14 cellular contexts compared by ENCODE assay signal in genomic region chr3:76063019-76063418, GRCh38.
A peak's percentile ranks its signal among the peaks of the same experiment; 100 is the strongest.
DNase-seq lines count a peak whose midpoint lies in the region; ATAC-seq and TF ChIP-seq lines count a peak whose summit lies in the region.
"Had no signal": no experiment of that assay in that cellular context is flagged by ENCODE, and none has a peak within 500 bp of the region (broad histone marks: within the 10 kb centered on the region; RNA-seq: fewer than 3 reads in every experiment).

No MANE protein-coding gene starts in this region.

- H3K4me3 ChIP-seq in MG63 (no peak overlapping the region), choroid plexus epithelial cell (ENCODE audit: low read depth, low read length) (no peak overlapping the region), mesenchymal stem cell (ENCODE audit: insufficient read depth in 1 of 2, low read depth in 1 of 2, low read length in 2 of 2) (no peak overlapping the region)
- H3K4me3 ChIP-seq: right lobe of liver, stomach had no signal

- no peak overlapping the region for H3K18ac ChIP-seq in mesenchymal stem cell (ENCODE audit: low read depth in 1 of 2, low read length in 2 of 2)

- H3K9ac ChIP-seq in mesenchymal stem cell (ENCODE audit: low read length): no peak overlapping the region

- H3K79me1 ChIP-seq in mesenchymal stem cell (replicated peaks; ENCODE audit: low read length, poor library complexity, severe bottlenecking): no peaks in the 10 kb centered on the region

- H2BK15ac ChIP-seq in mesenchymal stem cell (ENCODE audit: low read depth, poor library complexity, severe bottlenecking): no peak overlapping the region

- ATAC-seq in HG03521 (IDR thresholded peaks at IDR 0.05; ENCODE audit: unreplicated experiment): no peak
- ATAC-seq: natural killer cell treated with Interleukin-12 subunit alpha and Interleukin-12 subunit beta and Interleukin-15 and Interleukin-18, amount 100 ng/mL, for 72 hours; right lobe of liver had no signal

- no peaks in the 10 kb centered on the region for H3K27me3 ChIP-seq in MG63
- H3K27me3 ChIP-seq in mesenchymal stem cell (ENCODE audit: control insufficient read depth in 1 of 2, insufficient read depth in 1 of 2, low read length in 2 of 2): no peaks in the 10 kb centered on the region
- H3K27me3 ChIP-seq: right lobe of liver, stomach had no signal

- H3K4me2 ChIP-seq in mesenchymal stem cell (ENCODE audit: low read length, poor library complexity, severe bottlenecking): no peak overlapping the region

- no peak overlapping the region for H3K4ac ChIP-seq in mesenchymal stem cell (ENCODE audit: low read depth in 1 of 2, low read length in 2 of 2)

- TF ChIP-seq CTCF in choroid plexus epithelial cell (conservative IDR thresholded peaks at IDR 0.05; ENCODE audit: low read depth, low read length): no peak
- TF ChIP-seq CTCF in GM10266 (IDR thresholded peaks at IDR 0.05; ENCODE audit: control insufficient read depth, insufficient read depth, low read depth, missing control alignments): no peak

- H2AFZ ChIP-seq in mesenchymal stem cell (ENCODE audit: low read depth, low read length): no peak overlapping the region

- H2BK5ac ChIP-seq in mesenchymal stem cell (ENCODE audit: low read depth, low read length, poor library complexity, severe bottlenecking): no peak overlapping the region

- no peak overlapping the region for H2BK12ac ChIP-seq in mesenchymal stem cell (ENCODE audit: low read length in 2 of 2)

- H3K4me1 ChIP-seq in mesenchymal stem cell (ENCODE audit: control insufficient read depth, insufficient read depth, low read depth, low read length): peaks cover 3% of the 10 kb centered on the region
- H3K4me1 ChIP-seq: right lobe of liver, stomach had no signal

- H4K91ac ChIP-seq in mesenchymal stem cell (ENCODE audit: low read length): no peak overlapping the region

- no peak overlapping the region for H3K14ac ChIP-seq in mesenchymal stem cell (ENCODE audit: low read length in 2 of 2)

- H3K9me3 ChIP-seq in MG63 (no peaks in the 10 kb centered on the region), mesenchymal stem cell (ENCODE audit: control insufficient read depth, low read length) (no peaks in the 10 kb centered on the region)
- H3K9me3 ChIP-seq: right lobe of liver had no signal

- no peak overlapping the region for H4K8ac ChIP-seq in mesenchymal stem cell (ENCODE audit: low read length)

- H2AK5ac ChIP-seq in mesenchymal stem cell (ENCODE audit: low read length, severe bottlenecking): no peak overlapping the region

- H3K27ac ChIP-seq in mesenchymal stem cell (ENCODE audit: low read length, poor library complexity, severe bottlenecking): no peak overlapping the region
- H3K27ac ChIP-seq: right lobe of liver, stomach had no signal

- 48% methylated on average over 3 of the region's 3 CpGs for WGBS in mesenchymal stem cell

- no peak overlapping the region for H2BK120ac ChIP-seq in mesenchymal stem cell (ENCODE audit: low read depth, low read length)

- H3K36me3 ChIP-seq in MG63 (no peaks in the 10 kb centered on the region), mesenchymal stem cell (ENCODE audit: control insufficient read depth in 1 of 2, insufficient read depth in 2 of 2, low read depth in 1 of 2, low read length in 2 of 2) (no peaks in the 10 kb centered on the region)
- H3K36me3 ChIP-seq: right lobe of liver, stomach had no signal

- no peak overlapping the region for H3K23ac ChIP-seq in mesenchymal stem cell (ENCODE audit: low read length in 2 of 2)

- peak; percentile 36 for DNase-seq in EH (ENCODE audit: low read depth)
- DNase-seq in MG63: peak; percentile 63
- DNase-seq in choroid plexus epithelial cell (ENCODE audit: low read depth): peak; percentile 90
- DNase-seq in mesenchymal stem cell: peak; percentile 59
- no peak for DNase-seq in effector CD4-positive, alpha-beta T cell
- no peak for DNase-seq in GM10266 (ENCODE audit: extremely low spot score)
- DNase-seq in T-helper 1 cell: no peak
- DNase-seq: activated CD4-positive, alpha-beta memory T cell treated with anti-CD3 and anti-CD28 coated beads for 36 hours; activated naive CD4-positive, alpha-beta T cell; cerebellar nuclear complex; right lobe of liver; stomach had no signal

Comparison
In these comparisons a context has a peak if more than half of its experiments do, and no peak if none do; other contexts are left out.
1. DNase-seq: peak in EH (single experiment), MG63 (single experiment), choroid plexus epithelial cell (single experiment) and mesenchymal stem cell (single experiment); none in effector CD4-positive, alpha-beta T cell (single experiment), GM10266 (single experiment) and T-helper 1 cell (0 of 5).